ENCODE assay signal across 8 cellular contexts in the genomic region with DNA sequence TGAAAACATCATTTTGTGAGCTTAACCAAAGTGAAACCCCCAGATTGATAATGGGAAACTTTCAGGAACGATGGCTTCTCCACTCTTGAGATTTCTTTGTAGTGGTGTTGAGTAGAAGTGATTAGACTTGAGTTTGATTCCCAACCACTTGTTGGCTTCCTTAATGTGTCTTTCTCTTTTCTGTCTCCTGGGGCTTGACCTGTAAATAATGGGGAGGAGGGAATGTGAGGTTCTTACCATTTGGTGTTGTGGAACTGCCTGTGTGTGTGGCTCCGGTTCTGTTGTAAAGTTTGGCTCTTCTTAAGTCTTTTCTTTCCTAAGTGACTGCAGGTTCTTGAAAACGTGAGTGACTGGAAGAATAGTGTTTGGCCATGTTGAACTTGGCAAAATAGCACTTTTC. TPM values are rescaled to one million over a fixed set of nuclear protein-coding genes. Genes with fewer than 3 reads are reported as not detected.
DNase-seq lines count a peak whose midpoint lies in the region; ATAC-seq and TF ChIP-seq lines count a peak whose summit lies in the region.

No MANE protein-coding gene starts in this region.

- no peak overlapping the region for H2AFZ ChIP-seq in PC-9
- no peak overlapping the region for H2AFZ ChIP-seq in trophoblast cell (ENCODE audit: insufficient read depth, low read length, poor library complexity)

- H3K27me3 ChIP-seq in DOHH2 (ENCODE audit: control insufficient read depth, low read length) (no peaks in the 10 kb centered on the region), PC-9 (ENCODE audit: insufficient read depth, low read depth) (no peaks in the 10 kb centered on the region), endodermal cell (ENCODE audit: control insufficient read depth, insufficient read depth, low read length, poor library complexity, severe bottlenecking) (no peaks in the 10 kb centered on the region), trophoblast cell (ENCODE audit: insufficient read depth, low read length) (no peaks in the 10 kb centered on the region), left lung (no peaks in the 10 kb centered on the region)

- no TSS peak for BruUV-seq in PC-9 (replicated peaks; lab: Mats Ljungman, UMichigan)

- H3F3A ChIP-seq in DOHH2 (ENCODE audit: control insufficient read depth, insufficient read depth) = peaks cover 23% of the 10 kb centered on the region
- H3F3A ChIP-seq in PC-9 (ENCODE audit: insufficient read depth, low read depth) = peaks cover 27% of the 10 kb centered on the region

- H4K8ac ChIP-seq in trophoblast cell (ENCODE audit: low read depth, low read length) = no peak overlapping the region

- H3K4me3 Mint-ChIP-seq in endodermal cell = peak overlapping the region; percentile 85

- no peak overlapping the region for H3K18ac ChIP-seq in trophoblast cell (ENCODE audit: low read length)

- H3K36me3 Mint-ChIP-seq in endodermal cell (ENCODE audit: low read depth) = peaks cover 43% of the 10 kb centered on the region

- H3K27ac Mint-ChIP-seq in endodermal cell = peak overlapping the region; percentile 49

- TF ChIP-seq CTCF in DOHH2 (IDR thresholded peaks at IDR 0.05; ENCODE audit: low read depth, low read length, poor library complexity, severe bottlenecking) (no peak), PC-9 (conservative IDR thresholded peaks at IDR 0.05) (no peak), endodermal cell (conservative IDR thresholded peaks at IDR 0.05) (no peak), left lung (IDR thresholded peaks at IDR 0.05) (no peak)

- H2BK12ac ChIP-seq in trophoblast cell (ENCODE audit: low read length) = no peak overlapping the region

- H3K79me1 ChIP-seq in trophoblast cell (ENCODE audit: low read length) = peaks cover 15% of the 10 kb centered on the region

- H3K4ac ChIP-seq in trophoblast cell (ENCODE audit: low read depth, low read length) = peak overlapping the region; percentile 99

- no peak overlapping the region for H3K23ac ChIP-seq in trophoblast cell (ENCODE audit: low read length)

- H4K20me1 ChIP-seq in DOHH2 (ENCODE audit: control insufficient read depth, insufficient read depth, low read depth, low read length) (peaks cover 31% of the 10 kb centered on the region), PC-9 (ENCODE audit: insufficient read depth) (peaks cover 45% of the 10 kb centered on the region)

- ATAC-seq in left lung = no peak
- no peak for ATAC-seq in HG02840 (IDR thresholded peaks at IDR 0.05; ENCODE audit: low FRiP score, unreplicated experiment)

- H3K4me3 ChIP-seq in DOHH2 (ENCODE audit: low read length) (peak overlapping the region; percentile 86), PC-9 (peak overlapping the region; percentile 97), endodermal cell (ENCODE audit: low read length) (peak overlapping the region; percentile 99), trophoblast cell (ENCODE audit: low read depth, low read length) (no peak overlapping the region), left lung (peak overlapping the region in 1 of 2 donors; percentile 70)

- peaks cover 18% of the 10 kb centered on the region for H3K4me1 Mint-ChIP-seq in endodermal cell

- H2AK5ac ChIP-seq in trophoblast cell (ENCODE audit: low read length) = no peak overlapping the region

- CTCF ChIA-PET in PC-9 (lab: Charles Lee) = interaction anchor here (0.6 kb wide), 1 partner anchor 8 kb away, joined by 4 read pairs; no protein-coding TSS in a partner anchor

- H3K4me1 ChIP-seq in DOHH2 (ENCODE audit: control insufficient read depth, low read length) (peaks cover 58% of the 10 kb centered on the region), PC-9 (replicated peaks; ENCODE audit: insufficient read depth) (peaks cover 46% of the 10 kb centered on the region), endodermal cell (ENCODE audit: control insufficient read depth, insufficient read depth, low read length) (no peaks in the 10 kb centered on the region), trophoblast cell (ENCODE audit: control insufficient read depth in 1 of 2, insufficient read depth in 2 of 2, low read length in 2 of 2) (peaks cover 4 to 11% of the 10 kb centered on the region in 2 experiments), left lung (peaks cover 38 to 78% of the 10 kb centered on the region in 2 donors)

- H3K9me2 ChIP-seq in DOHH2 (replicated peaks; ENCODE audit: control insufficient read depth, low read length) (no peaks in the 10 kb centered on the region), PC-9 (ENCODE audit: insufficient read depth) (no peaks in the 10 kb centered on the region)

- peaks cover 67% of the 10 kb centered on the region for H3K36me3 ChIP-seq in DOHH2 (ENCODE audit: control insufficient read depth, low read length)
- peaks cover 48% of the 10 kb centered on the region for H3K36me3 ChIP-seq in PC-9 (ENCODE audit: low read depth)
- H3K36me3 ChIP-seq in endodermal cell (ENCODE audit: control insufficient read depth, insufficient read depth, low read length) = peaks cover 53% of the 10 kb centered on the region
- H3K36me3 ChIP-seq in trophoblast cell (ENCODE audit: control insufficient read depth in 1 of 2, insufficient read depth in 2 of 2, low read length in 2 of 2) = peaks cover 16 to 23% of the 10 kb centered on the region in 2 experiments
- H3K36me3 ChIP-seq in left lung = peaks cover 0 to 59% of the 10 kb centered on the region in 2 donors

- H3K27me3 Mint-ChIP-seq in endodermal cell (ENCODE audit: insufficient read depth) = no peaks in the 10 kb centered on the region

- H4K91ac ChIP-seq in trophoblast cell (ENCODE audit: low read depth, low read length) = no peak overlapping the region

- H3K9me3 ChIP-seq in DOHH2 (ENCODE audit: control insufficient read depth, insufficient read depth, low read length) = no peaks in the 10 kb centered on the region
- H3K9me3 ChIP-seq in PC-9 (ENCODE audit: insufficient read depth, low read depth) = no peaks in the 10 kb centered on the region
- no peaks in the 10 kb centered on the region for H3K9me3 ChIP-seq in endodermal cell (ENCODE audit: control insufficient read depth, low read length)
- no peaks in the 10 kb centered on the region for H3K9me3 ChIP-seq in trophoblast cell (ENCODE audit: insufficient read depth, low read depth, low read length)
- no peaks in the 10 kb centered on the region for H3K9me3 ChIP-seq in left lung

- intact Hi-C loops in PC-9 (cut with micrococcal nuclease; ENCODE audit: unreplicated experiment) (loop anchor here (10.0 kb wide), 2 partner anchors 229 to 1441 kb away; a partner anchor contains a TSS), left lung (cut with DNase I) (no loop called here)

- DNase-seq in PC-9 (no peak), endodermal cell (no peak), trophoblast cell (no peak), left lung (no peak), NCI-H187 treated with DMSO at 0.1 percent for 48 hours (lab: John Stamatoyannopoulos, UW) (no peak), activated gamma-delta T cell treated with Interleukin-2 at 50 U/mL for 16 hours (no peak)

- no peak overlapping the region for H3K14ac ChIP-seq in trophoblast cell (ENCODE audit: low read length)

- H3K9ac ChIP-seq in endodermal cell (ENCODE audit: extremely low read depth, low read length, poor library complexity, severe bottlenecking) = peak overlapping the region; percentile 87
- H3K9ac ChIP-seq in trophoblast cell (ENCODE audit: low read length) = no peak overlapping the region

- H3K9me3 Mint-ChIP-seq in endodermal cell = no peaks in the 10 kb centered on the region

- 62 to 85% methylated on average over 2 to 3 of the region's 3 CpGs for WGBS in endodermal cell (ENCODE audit: insufficient coverage in 1 of 2, insufficient read length in 1 of 2), 2 experiments
- WGBS in trophoblast cell (ENCODE audit: extremely low coverage, insufficient coverage, insufficient read length) = no CpG with 5 or more reads among the region's 3 CpGs

- POLR2A ChIA-PET in PC-9 (lab: Charles Lee; ENCODE audit: unreplicated experiment) = no interaction called here

- H2BK120ac ChIP-seq in trophoblast cell (ENCODE audit: insufficient read depth, low read length, poor library complexity) = no peak overlapping the region

- H4K12ac ChIP-seq in trophoblast cell (ENCODE audit: low read depth, low read length) = no peak overlapping the region

- H3K27ac ChIP-seq in DOHH2 (ENCODE audit: low read depth, low read length) (peak overlapping the region; percentile 72), PC-9 (no peak overlapping the region), endodermal cell (ENCODE audit: low read depth, low read length) (no peak overlapping the region), trophoblast cell (ENCODE audit: low read depth, low read length) (no peak overlapping the region), left lung (peak overlapping the region in 1 of 2 donors; percentile 28)

- peak overlapping the region; percentile 71 for H3K4me2 ChIP-seq in DOHH2 (ENCODE audit: low read length)
- peak overlapping the region; percentile 81 for H3K4me2 ChIP-seq in PC-9
- peak overlapping the region; percentile 62 for H3K4me2 ChIP-seq in trophoblast cell (ENCODE audit: low read length)

- no peak overlapping the region for H2BK5ac ChIP-seq in trophoblast cell (ENCODE audit: low read depth, low read length, poor library complexity)

- peaks cover 74% of the 10 kb centered on the region for H3K79me2 ChIP-seq in DOHH2 (ENCODE audit: control insufficient read depth, low read length)
- H3K79me2 ChIP-seq in PC-9 (ENCODE audit: low read depth) = peaks cover 69% of the 10 kb centered on the region
- peaks cover 30% of the 10 kb centered on the region for H3K79me2 ChIP-seq in trophoblast cell (ENCODE audit: control insufficient read depth, insufficient read depth, low read length, poor library complexity)

RNA-seq across cellular contexts. Expression of a gene that starts 2.7 kb away (rescaled TPM):
- total RNA-seq in PC-9 (2021) (178 and 193 TPM in 2 replicates), endodermal cell (100 to 1,000 TPM; 114 to 118 TPM), left lung (100 to 1,000 TPM; 162 to 173 TPM)
- 136 TPM for polyA plus RNA-seq in endodermal cell (2013, experiment 1 of 2)
- 128 TPM for polyA plus RNA-seq in endodermal cell (2013, experiment 2 of 2)
- polyA plus RNA-seq in trophoblast cell (2013) = 165 and 171 TPM in 2 replicates
